ENCODE assay signal across 8 cellular contexts in the genomic region with DNA sequence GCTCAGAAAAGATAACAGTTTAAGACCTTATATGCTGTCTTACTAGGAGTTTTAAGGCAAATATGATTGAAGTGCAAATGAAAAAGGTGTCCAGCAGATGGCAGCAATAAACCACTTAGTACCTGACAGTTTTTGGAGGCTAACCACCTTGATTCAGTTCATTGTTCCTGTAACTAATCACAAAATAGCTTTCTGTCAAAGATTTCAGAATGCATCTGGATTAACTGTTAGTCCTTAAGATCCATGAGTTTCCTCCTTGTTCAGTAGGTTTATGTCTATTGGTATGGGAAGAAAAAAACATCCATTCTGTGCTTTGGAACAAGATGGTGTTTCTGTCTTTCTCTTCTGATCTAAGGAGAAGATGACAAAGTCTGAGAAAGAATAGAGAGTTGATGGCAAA. TPM values are rescaled to one million over a fixed set of nuclear protein-coding genes. Genes with fewer than 3 reads are reported as not detected.
DNase-seq lines count a peak whose midpoint lies in the region; ATAC-seq, FAIRE-seq and TF ChIP-seq lines count a peak whose summit lies in the region.

No MANE protein-coding gene starts in this region.

- in situ Hi-C loops in G401 (cut with HindIII; ENCODE audit: low sequenced_read_pairs): no loop called here

- H3K36me3 Mint-ChIP-seq in astrocyte (ENCODE audit: low read depth, unreplicated experiment): no peaks in the 10 kb centered on the region

- peaks cover 51% of the 10 kb centered on the region for H3K79me2 ChIP-seq in astrocyte (ENCODE audit: insufficient read depth, low read length)

- H3K27me3 Mint-ChIP-seq in astrocyte (ENCODE audit: low read depth, unreplicated experiment): no peaks in the 10 kb centered on the region

- no peak overlapping the region for H3K9ac ChIP-seq in astrocyte (ENCODE audit: low read length)

- no peaks in the 10 kb centered on the region for H3K9me3 ChIP-seq in astrocyte (ENCODE audit: insufficient read depth, low read depth, low read length)

- H3K27ac Mint-ChIP-seq in astrocyte (ENCODE audit: unreplicated experiment): no peak overlapping the region

- H3K36me3 ChIP-seq in astrocyte (ENCODE audit: insufficient read depth, low read length): peaks cover 13% of the 10 kb centered on the region

- no peak overlapping the region for H3K4me3 ChIP-seq in astrocyte (ENCODE audit: insufficient read depth, low read depth, low read length)

- no peak overlapping the region for H3K27ac ChIP-seq in astrocyte (ENCODE audit: low read depth, low read length)

- H3K27me3 ChIP-seq in astrocyte (ENCODE audit: insufficient read depth, low read length): no peaks in the 10 kb centered on the region

- no peak overlapping the region for H3K4me3 Mint-ChIP-seq in astrocyte (ENCODE audit: unreplicated experiment)

- H2AFZ ChIP-seq in astrocyte (ENCODE audit: low read depth, low read length): no peak overlapping the region

- DNase-seq in AG08396 (ENCODE audit: low spot score) (peak; percentile 4), G401 (ENCODE audit: low spot score) (peak; percentile 84), NCI-H748 (lab: John Stamatoyannopoulos, UW; ENCODE audit: unreplicated experiment) (peak; percentile 53), astrocyte (ENCODE audit: low read depth) (peak; percentile 39), inferior parietal cortex (ENCODE audit: extremely low spot score) (peak; percentile 86), NK-92 (lab: John Stamatoyannopoulos, UW; ENCODE audit: unreplicated experiment) (no peak)
- DNase-seq in stimulated activated naive CD4-positive, alpha-beta T cell (lab: John Stamatoyannopoulos, UW): peak in 4 of 6 experiments; percentile 14 to 60 (median 46)

- ATAC-seq in HG02970 (IDR thresholded peaks at IDR 0.05; ENCODE audit: low FRiP score, unreplicated experiment): peak; percentile 67

- H3K9me3 Mint-ChIP-seq in astrocyte (ENCODE audit: unreplicated experiment): no peaks in the 10 kb centered on the region

- peak; percentile 66 for TF ChIP-seq CTCF in astrocyte (IDR thresholded peaks at IDR 0.05; ENCODE audit: insufficient read depth, low read depth, low read length)

- no peaks in the 10 kb centered on the region for H3K4me1 ChIP-seq in astrocyte (ENCODE audit: insufficient read depth, low read length)

- H3K4me2 ChIP-seq in astrocyte (ENCODE audit: low read length): no peak overlapping the region

- H3K4me1 Mint-ChIP-seq in astrocyte (ENCODE audit: low read depth, unreplicated experiment): peaks cover 10% of the 10 kb centered on the region

- peaks cover 21% of the 10 kb centered on the region for H4K20me1 ChIP-seq in astrocyte (ENCODE audit: insufficient read depth, low read length)

- peak; percentile 5 for FAIRE-seq in astrocyte (lab: Jason Lieb, UNC)

RNA-seq across cellular contexts. Expression of a gene that starts 46.6 kb away (rescaled TPM):
- total RNA-seq in G401 (2014; rRNA removed; shearing (Covaris generic)): 11.6 and 19.4 TPM in 2 replicates
- total RNA-seq in astrocyte: 97.6 and 100 TPM in 2 replicates
